8 cellular contexts compared by ENCODE assay signal in genomic region chr5:119578937-119579336, GRCh38. TPM values are rescaled to one million over a fixed set of nuclear protein-coding genes. Genes with fewer than 3 reads are reported as not detected.
A peak's percentile ranks its signal among the peaks of the same experiment; 100 is the strongest.
DNase-seq lines count a peak whose midpoint lies in the region; ATAC-seq and TF ChIP-seq lines count a peak whose summit lies in the region.

No MANE protein-coding gene starts in this region.

- H3K36me3 Mint-ChIP-seq in T-helper 2 cell treated with Interferon-gamma antibody and Interleukin-4, amounts not matched to agents 5 μg/mL and 100 μg/mL, for 36 hours (ENCODE audit: low read depth): no peaks in the 10 kb centered on the region

- H3K4me3 ChIP-seq in SJCRH30: no peak overlapping the region

- peak; percentile 1 for DNase-seq in HK-2 (ENCODE audit: unreplicated experiment)
- peak; percentile 30 to 65 for DNase-seq in SJCRH30
- peak; percentile 74 for DNase-seq in iPS-NIHi11 (ENCODE audit: low spot score)
- no peak for DNase-seq in middle frontal gyrus (ENCODE audit: extremely low spot score, low spot score)
- DNase-seq in T-helper 2 cell treated with Interferon-gamma antibody and Interleukin-4, amounts not matched to agents 5 μg/mL and 100 μg/mL, for 36 hours (ENCODE audit: low spot score): no peak
- no peak for DNase-seq in COR-L47 (lab: John Stamatoyannopoulos, UW)

- H3K4me1 Mint-ChIP-seq in T-helper 2 cell treated with Interferon-gamma antibody and Interleukin-4, amounts not matched to agents 5 μg/mL and 100 μg/mL, for 36 hours (ENCODE audit: low read depth): no peaks in the 10 kb centered on the region

- H3K9me3 ChIP-seq in SJCRH30 (replicated peaks): no peaks in the 10 kb centered on the region

- no peak overlapping the region for H3K4me3 Mint-ChIP-seq in T-helper 2 cell treated with Interferon-gamma antibody and Interleukin-4, amounts not matched to agents 5 μg/mL and 100 μg/mL, for 36 hours

- no peak overlapping the region for H3K27ac ChIP-seq in SJCRH30

- H3K27me3 Mint-ChIP-seq in T-helper 2 cell treated with Interferon-gamma antibody and Interleukin-4, amounts not matched to agents 5 μg/mL and 100 μg/mL, for 36 hours (ENCODE audit: low read depth): peaks cover 2% of the 10 kb centered on the region

- H3K27ac Mint-ChIP-seq in T-helper 2 cell treated with Interferon-gamma antibody and Interleukin-4, amounts not matched to agents 5 μg/mL and 100 μg/mL, for 36 hours: no peak overlapping the region

- peak; percentile 49 for ATAC-seq in GM21529 (IDR thresholded peaks at IDR 0.05; ENCODE audit: unreplicated experiment)

- H3K27me3 ChIP-seq in SJCRH30: no peaks in the 10 kb centered on the region

- peak; percentile 47; the same call in 2 of the 3 replicates for TF ChIP-seq CTCF in GM12872 (IDR thresholded peaks at IDR 0.05; ENCODE audit: insufficient read depth, low read depth, low read length)

- H3K9me3 Mint-ChIP-seq in T-helper 2 cell treated with Interferon-gamma antibody and Interleukin-4, amounts not matched to agents 5 μg/mL and 100 μg/mL, for 36 hours: no peaks in the 10 kb centered on the region

- H3K36me3 ChIP-seq in SJCRH30: no peaks in the 10 kb centered on the region

- H3K4me1 ChIP-seq in SJCRH30: no peaks in the 10 kb centered on the region

RNA-seq across cellular contexts. Expression of gene FAM170A, which starts 50.4 kb away (rescaled TPM):
- not detected in 2 replicates for total RNA-seq in SJCRH30 (2014; rRNA removed; shearing (Covaris generic))

Comparison
In these comparisons a context has a peak if more than half of its experiments do, and no peak if none do; other contexts are left out.
1. DNase-seq: peak in HK-2 (single experiment), SJCRH30 (2 of 2) and iPS-NIHi11 (single experiment); none in middle frontal gyrus (single experiment), T-helper 2 cell treated with Interferon-gamma antibody and Interleukin-4, amounts not matched to agents 5 μg/mL and 100 μg/mL, for 36 hours (single experiment) and COR-L47 (single experiment).